In genomic region chr19:17127671-17128070, GRCh38 we compare ENCODE assay signal across 1 cellular context.
TF ChIP-seq lines count a peak whose summit lies in the region.

No MANE protein-coding gene starts in this region.

TF ChIP-seq in HepG2, 621 proteins besides CTCF, POLR2A, EP300 and RAD21:
- TF ChIP-seq MAFF (IDR thresholded peaks at IDR 0.05; ENCODE audit: low read depth, low read length) (no peak), MATR3 (CRISPR knock-in tag; IDR thresholded peaks at IDR 0.05) (no peak), SP2 (CRISPR knock-in tag; IDR thresholded peaks at IDR 0.05) (no peak), KDM3A (CRISPR knock-in tag; IDR thresholded peaks at IDR 0.05; ENCODE audit: low read depth) (no peak), MYPOP (CRISPR knock-in tag; IDR thresholded peaks at IDR 0.05) (no peak), ZSCAN21 (CRISPR knock-in tag; IDR thresholded peaks at IDR 0.05; ENCODE audit: borderline replicate concordance) (no peak), ZSCAN22 (CRISPR knock-in tag; IDR thresholded peaks at IDR 0.05) (no peak), SP4 (CRISPR knock-in tag; IDR thresholded peaks at IDR 0.05) (no peak), CENPX (CRISPR knock-in tag; IDR thresholded peaks at IDR 0.05) (no peak), FOXP1 (IDR thresholded peaks at IDR 0.05) (no peak), FOXP1 (CRISPR knock-in tag; IDR thresholded peaks at IDR 0.05) (no peak), HIVEP1 (CRISPR knock-in tag; IDR thresholded peaks at IDR 0.05) (no peak), ZNF891 (CRISPR knock-in tag; IDR thresholded peaks at IDR 0.05) (no peak)
